ENCODE assay signal across 23 cellular contexts in the genomic region with DNA sequence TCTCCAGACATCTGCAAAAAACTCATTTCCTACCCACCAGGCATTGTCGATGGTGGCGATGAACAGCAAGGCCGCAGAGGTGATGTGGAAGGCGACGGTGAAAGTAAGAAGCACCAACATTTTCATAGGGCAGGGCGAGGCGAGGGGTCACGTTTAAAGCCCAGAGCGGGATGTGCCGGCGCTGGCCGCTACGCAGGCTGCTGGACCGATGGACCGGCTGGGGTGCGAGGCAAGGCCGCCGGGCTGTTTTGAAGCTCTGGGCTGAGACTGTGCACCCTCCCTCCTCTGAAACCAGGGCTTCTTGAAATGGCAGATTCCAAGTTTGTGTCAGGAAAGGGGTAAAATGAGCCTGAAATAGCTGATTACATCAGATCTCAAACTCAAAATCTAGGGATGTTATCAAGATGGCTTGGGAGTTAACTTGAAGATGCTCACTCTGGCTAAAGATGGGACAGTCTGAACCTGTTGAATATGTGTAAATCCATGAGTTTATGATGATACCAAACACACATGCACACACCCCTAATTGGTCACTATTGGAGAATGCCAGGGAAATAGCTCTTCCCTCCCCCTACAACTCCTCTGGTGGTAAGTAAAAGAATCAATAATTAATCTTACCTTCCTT. TPM values are rescaled to one million over a fixed set of nuclear protein-coding genes. Genes with fewer than 3 reads are reported as not detected.
DNase-seq lines count a peak whose midpoint lies in the region; ATAC-seq, FAIRE-seq and TF ChIP-seq lines count a peak whose summit lies in the region.
"Had no signal": no experiment of that assay in that cellular context is flagged by ENCODE, and none has a peak within 500 bp of the region (broad histone marks: within the 10 kb centered on the region; RNA-seq: fewer than 3 reads in every experiment).

No MANE protein-coding gene starts in this region.

- H4K91ac ChIP-seq in mesenchymal stem cell (ENCODE audit: low read length) = peak overlapping the region; percentile 48

- no peaks in the 10 kb centered on the region for H3K9me3 ChIP-seq in mesenchymal stem cell (ENCODE audit: control insufficient read depth, low read length)
- H3K9me3 ChIP-seq: Caco-2, SJSA1 had no signal

- CTCF ChIA-PET in WTC11 (lab: Charles Lee) = interaction anchor here (1.8 kb wide), 1 partner anchor 53 kb away, joined by 9 read pairs; no protein-coding TSS in a partner anchor

- no peak overlapping the region for H3K4me3 ChIP-seq in mesenchymal stem cell (ENCODE audit: insufficient read depth in 1 of 2, low read depth in 1 of 2, low read length in 2 of 2)
- H3K4me3 ChIP-seq: SJSA1 had no signal

- peaks cover 2% of the 10 kb centered on the region for H3K79me1 ChIP-seq in mesenchymal stem cell (replicated peaks; ENCODE audit: low read length, poor library complexity, severe bottlenecking)

- no peaks in the 10 kb centered on the region for H3K27me3 ChIP-seq in mesenchymal stem cell (ENCODE audit: control insufficient read depth in 1 of 2, insufficient read depth in 1 of 2, low read length in 2 of 2)
- H3K27me3 ChIP-seq: SJSA1 had no signal

- no peak overlapping the region for H2BK12ac ChIP-seq in mesenchymal stem cell (ENCODE audit: low read length in 2 of 2)

- POLR2A ChIA-PET in WTC11 (lab: Charles Lee) = interaction anchor here (0.9 kb wide), 1 partner anchor 194 kb away, joined by 3 read pairs; no protein-coding TSS in a partner anchor

- H2AFZ ChIP-seq in mesenchymal stem cell (ENCODE audit: low read depth, low read length) = no peak overlapping the region

- H3K14ac ChIP-seq in mesenchymal stem cell (ENCODE audit: low read length in 2 of 2) = no peak overlapping the region

- peaks cover 5% of the 10 kb centered on the region for H3K4me1 Mint-ChIP-seq in stimulated activated naive CD8-positive, alpha-beta T cell treated with anti-CD3 and anti-CD28 coated beads, Interleukin-15, amount 100 ng/mL, for 72 hours
- peaks cover 9% of the 10 kb centered on the region for H3K4me1 Mint-ChIP-seq in WTC11

- peak; percentile 23 for ATAC-seq in stimulated activated naive CD8-positive, alpha-beta T cell treated with anti-CD3 and anti-CD28 coated beads, Interleukin-15, amount 100 ng/mL, for 72 hours
- ATAC-seq in stimulated activated naive CD8-positive, alpha-beta T cell treated with anti-CD3 and anti-CD28 coated beads, Interleukin-15, Interleukin-2, amounts not matched to agents 100 U/mL and 50 U/mL, for 24 hours = no peak
- no peak for ATAC-seq in WTC11
- ATAC-seq in GM19455 (IDR thresholded peaks at IDR 0.05; ENCODE audit: unreplicated experiment) = no peak
- ATAC-seq: Right ventricle myocardium inferior had no signal

- H2BK15ac ChIP-seq in mesenchymal stem cell (ENCODE audit: low read depth, poor library complexity, severe bottlenecking) = no peak overlapping the region

- no peaks in the 10 kb centered on the region for H3K27me3 Mint-ChIP-seq in stimulated activated naive CD8-positive, alpha-beta T cell treated with anti-CD3 and anti-CD28 coated beads, Interleukin-15, amount 100 ng/mL, for 72 hours
- H3K27me3 Mint-ChIP-seq in WTC11 (ENCODE audit: low read depth) = no peaks in the 10 kb centered on the region

- H3K27ac Mint-ChIP-seq in stimulated activated naive CD8-positive, alpha-beta T cell treated with anti-CD3 and anti-CD28 coated beads, Interleukin-15, amount 100 ng/mL, for 72 hours = no peak overlapping the region
- 0 out of 2 replicates have a peak overlapping the region, but pooled peaks have one; percentile 32 for H3K27ac Mint-ChIP-seq in WTC11
- H3K27ac Mint-ChIP-seq: CD4-positive, CD25-positive, alpha-beta regulatory T cell; HFFc6 had no signal

- H2BK5ac ChIP-seq in mesenchymal stem cell (ENCODE audit: low read depth, low read length, poor library complexity, severe bottlenecking) = no peak overlapping the region

- no peak for FAIRE-seq in H54 (lab: Jason Lieb, UNC)
- FAIRE-seq: GM19239, RCC 7860 had no signal

- H3K36me3 ChIP-seq in mesenchymal stem cell (ENCODE audit: control insufficient read depth in 1 of 2, insufficient read depth in 2 of 2, low read depth in 1 of 2, low read length in 2 of 2) = peaks cover 7 to 10% of the 10 kb centered on the region in 2 experiments

- H2AK5ac ChIP-seq in mesenchymal stem cell (ENCODE audit: low read length, severe bottlenecking) = no peak overlapping the region

- no peak overlapping the region for H3K27ac ChIP-seq in mesenchymal stem cell (ENCODE audit: low read length, poor library complexity, severe bottlenecking)
- H3K27ac ChIP-seq: SJSA1 had no signal

- H4K8ac ChIP-seq in mesenchymal stem cell (ENCODE audit: low read length) = no peak overlapping the region

- H3K18ac ChIP-seq in mesenchymal stem cell (ENCODE audit: low read depth in 1 of 2, low read length in 2 of 2) = no peak overlapping the region

- peaks cover 4% of the 10 kb centered on the region for H3K4me1 ChIP-seq in mesenchymal stem cell (ENCODE audit: control insufficient read depth, insufficient read depth, low read depth, low read length)
- H3K4me1 ChIP-seq: SJSA1 had no signal

- H3K4ac ChIP-seq in mesenchymal stem cell (ENCODE audit: low read depth in 1 of 2, low read length in 2 of 2) = no peak overlapping the region

- DNase-seq in stimulated activated naive CD8-positive, alpha-beta T cell treated with anti-CD3 and anti-CD28 coated beads, Interleukin-15, amount 100 ng/mL, for 72 hours = no peak
- DNase-seq in stimulated activated naive CD8-positive, alpha-beta T cell treated with anti-CD3 and anti-CD28 coated beads, Interleukin-15, Interleukin-2, amounts not matched to agents 100 U/mL and 50 U/mL, for 24 hours = no peak
- no peak for DNase-seq in WTC11 (ENCODE audit: low spot score)
- DNase-seq in mesenchymal stem cell = no peak
- DNase-seq in H54 (ENCODE audit: insufficient read length, low spot score) = no peak
- no peak for DNase-seq in ecto neural progenitor cell (ENCODE audit: low spot score)
- DNase-seq: Caco-2; CD4-positive, CD25-positive, alpha-beta regulatory T cell; GF-D8; HFFc6; KG1; NCI-H1092; NCI-H1436; NCI-H187 treated with DMSO at 0.1 percent for 48 hours; NCI-H2107; NCI-H446 treated with DMSO at 0.1 percent for 48 hours; NCI-H526 treated with DMSO at 0.1 percent for 48 hours had no signal

- H3K23ac ChIP-seq in mesenchymal stem cell (ENCODE audit: low read length in 2 of 2) = no peak overlapping the region

- H2BK120ac ChIP-seq in mesenchymal stem cell (ENCODE audit: low read depth, low read length) = no peak overlapping the region

- H3K36me3 Mint-ChIP-seq in WTC11 = peaks cover 5% of the 10 kb centered on the region

- no peak for TF ChIP-seq POLR2A in H54 (IDR thresholded peaks at IDR 0.05; ENCODE audit: low read depth, low read length)

- 90% methylated on average over 18 of the region's 18 CpGs for WGBS in mesenchymal stem cell

- no peak for TF ChIP-seq CTCF in WTC11 (IDR thresholded peaks at IDR 0.05)

- no peaks in the 10 kb centered on the region for H3K9me3 Mint-ChIP-seq in stimulated activated naive CD8-positive, alpha-beta T cell treated with anti-CD3 and anti-CD28 coated beads, Interleukin-15, amount 100 ng/mL, for 72 hours
- H3K9me3 Mint-ChIP-seq in WTC11 = no peaks in the 10 kb centered on the region
- H3K9me3 Mint-ChIP-seq: CD4-positive, CD25-positive, alpha-beta regulatory T cell; HFFc6 had no signal

- no peak overlapping the region for H3K9ac ChIP-seq in mesenchymal stem cell (ENCODE audit: low read length)

- no peak overlapping the region for H3K4me3 Mint-ChIP-seq in stimulated activated naive CD8-positive, alpha-beta T cell treated with anti-CD3 and anti-CD28 coated beads, Interleukin-15, amount 100 ng/mL, for 72 hours
- H3K4me3 Mint-ChIP-seq in WTC11 = no peak overlapping the region
- H3K4me3 Mint-ChIP-seq: CD4-positive, CD25-positive, alpha-beta regulatory T cell; HFFc6 had no signal

- H3K4me2 ChIP-seq in mesenchymal stem cell (ENCODE audit: low read length, poor library complexity, severe bottlenecking) = no peak overlapping the region

TF ChIP-seq in WTC11, 78 proteins besides CTCF, POLR2A, EP300 and RAD21 (continues in another document):
- no peak for TF ChIP-seq ZMAT4 (CRISPR knock-in tag; IDR thresholded peaks at IDR 0.05)
- no peak for TF ChIP-seq CBFB (CRISPR knock-in tag; IDR thresholded peaks at IDR 0.05; ENCODE audit: low read depth)
- no peak for TF ChIP-seq SMAD3 (CRISPR knock-in tag; IDR thresholded peaks at IDR 0.05; ENCODE audit: borderline replicate concordance)
- TF ChIP-seq ATF1 (CRISPR knock-in tag; IDR thresholded peaks at IDR 0.05) = no peak
- no peak for TF ChIP-seq ZNF317 (CRISPR knock-in tag; IDR thresholded peaks at IDR 0.05; ENCODE audit: borderline replicate concordance, low read depth)
- no peak for TF ChIP-seq FOXP1 (CRISPR knock-in tag; IDR thresholded peaks at IDR 0.05; ENCODE audit: borderline replicate concordance)
- no peak for TF ChIP-seq CREB1 (CRISPR knock-in tag; IDR thresholded peaks at IDR 0.05)
- no peak for TF ChIP-seq SP1 (CRISPR knock-in tag; conservative IDR thresholded peaks at IDR 0.05)
- TF ChIP-seq KAT7 (CRISPR knock-in tag; IDR thresholded peaks at IDR 0.05; ENCODE audit: borderline replicate concordance) = no peak
- no peak for TF ChIP-seq ESRRA (CRISPR knock-in tag; IDR thresholded peaks at IDR 0.05; ENCODE audit: borderline replicate concordance)

RNA-seq across cellular contexts. Expression of gene GAREM2, which starts 31.6 kb away (rescaled TPM):
- total RNA-seq in WTC11 (2021) = 17.4 to 18.9 TPM (median 17.6 TPM) in 3 replicates
- 6.6 TPM for polyA plus RNA-seq in mesenchymal stem cell (2013, experiment 1 of 2)
- 9.1 TPM for polyA plus RNA-seq in mesenchymal stem cell (2013, experiment 2 of 2)
- total RNA-seq: H4, HFFc6 had no signal
